In genomic region chr3:129181834-129182233, GRCh38 we compare ENCODE assay signal across 8 cellular contexts. TPM values are rescaled to one million over a fixed set of nuclear protein-coding genes. Genes with fewer than 3 reads are reported as not detected.
DNase-seq lines count a peak whose midpoint lies in the region; ATAC-seq and TF ChIP-seq lines count a peak whose summit lies in the region.

No MANE protein-coding gene starts in this region.

- no peak for TF ChIP-seq CTCF in BJ (IDR thresholded peaks at IDR 0.05; ENCODE audit: insufficient read depth, low read depth, low read length)
- TF ChIP-seq CTCF in Loucy (conservative IDR thresholded peaks at IDR 0.05; ENCODE audit: low read length): no peak
- TF ChIP-seq CTCF in choroid plexus epithelial cell (conservative IDR thresholded peaks at IDR 0.05; ENCODE audit: low read depth, low read length): no peak

- H2AFZ ChIP-seq in Loucy (ENCODE audit: low read length): no peak overlapping the region

- H3K36me3 ChIP-seq in BJ (ENCODE audit: control insufficient read depth, insufficient read depth, low read length) (peaks cover 1% of the 10 kb centered on the region; the same call in 1 of the 2 replicates), Loucy (ENCODE audit: insufficient read depth, low read length) (peaks cover 20% of the 10 kb centered on the region; the same call in 1 of the 2 replicates)

- CTCF ChIA-PET in BJ (lab: Yijun Ruan, JAX): interaction anchor here (0.9 to 2.8 kb wide), 2 partner anchors 20 to 64 kb away, joined by 4 to 16 read pairs; no protein-coding TSS in a partner anchor

- DNase-seq in BJ (ENCODE audit: low read depth) (no peak), choroid plexus epithelial cell (ENCODE audit: low read depth) (no peak), NK-92 (lab: John Stamatoyannopoulos, UW; ENCODE audit: unreplicated experiment) (no peak), T-helper 9 cell (no peak), NCI-H526 treated with DMSO at 0.1 percent for 48 hours (lab: John Stamatoyannopoulos, UW) (no peak)
- no peak for DNase-seq in natural killer cell treated with Interleukin-12 subunit alpha and Interleukin-12 subunit beta and Interleukin-15 and Interleukin-18, amount 100 ng/mL, for 72 hours (ENCODE audit: low spot score)

- peak overlapping the region; percentile 90 for H3K4me3 Mint-ChIP-seq in natural killer cell treated with Interleukin-12 subunit alpha and Interleukin-12 subunit beta and Interleukin-15 and Interleukin-18, amount 100 ng/mL, for 72 hours

- peak overlapping the region; percentile 94 for H3K4me2 ChIP-seq in Loucy (ENCODE audit: low read depth, low read length, poor library complexity, severe bottlenecking)

- H3K4me3 ChIP-seq in BJ (ENCODE audit: low read depth, low read length) (peak overlapping the region; percentile 89), Loucy (ENCODE audit: low read length, poor library complexity, severe bottlenecking) (peak overlapping the region; percentile 98), choroid plexus epithelial cell (ENCODE audit: low read depth, low read length) (peak overlapping the region; percentile 100)

- H3K4me1 Mint-ChIP-seq in natural killer cell treated with Interleukin-12 subunit alpha and Interleukin-12 subunit beta and Interleukin-15 and Interleukin-18, amount 100 ng/mL, for 72 hours (ENCODE audit: low read depth in 2 of 2): peaks cover 35 to 40% of the 10 kb centered on the region in 2 donors

- no peaks in the 10 kb centered on the region for H3F3A ChIP-seq in Loucy (ENCODE audit: low read depth)

- H3K36me3 Mint-ChIP-seq in natural killer cell treated with Interleukin-12 subunit alpha and Interleukin-12 subunit beta and Interleukin-15 and Interleukin-18, amount 100 ng/mL, for 72 hours: peaks cover 29% of the 10 kb centered on the region

- no peaks in the 10 kb centered on the region for H3K27me3 Mint-ChIP-seq in natural killer cell treated with Interleukin-12 subunit alpha and Interleukin-12 subunit beta and Interleukin-15 and Interleukin-18, amount 100 ng/mL, for 72 hours

- H3K9me3 ChIP-seq in Loucy (ENCODE audit: insufficient read depth, low read depth, low read length): no peaks in the 10 kb centered on the region

- H3K27ac Mint-ChIP-seq in natural killer cell treated with Interleukin-12 subunit alpha and Interleukin-12 subunit beta and Interleukin-15 and Interleukin-18, amount 100 ng/mL, for 72 hours: peak overlapping the region; percentile 87 to 97

- H3K27me3 ChIP-seq in BJ (ENCODE audit: control insufficient read depth, insufficient read depth, low read length): no peaks in the 10 kb centered on the region
- peaks cover 4% of the 10 kb centered on the region for H3K27me3 ChIP-seq in Loucy (ENCODE audit: insufficient read depth, low read length, poor library complexity, severe bottlenecking)

- peaks cover 64% of the 10 kb centered on the region for H4K20me1 ChIP-seq in Loucy (ENCODE audit: insufficient read depth, low read length, poor library complexity, severe bottlenecking)

- peaks cover 46% of the 10 kb centered on the region for H3K4me1 ChIP-seq in Loucy (ENCODE audit: insufficient read depth, low read length, poor library complexity, severe bottlenecking)

- H3K9me2 ChIP-seq in Loucy (replicated peaks; ENCODE audit: low read depth, low read length): no peaks in the 10 kb centered on the region

- H3K9me3 Mint-ChIP-seq in natural killer cell treated with Interleukin-12 subunit alpha and Interleukin-12 subunit beta and Interleukin-15 and Interleukin-18, amount 100 ng/mL, for 72 hours: no peaks in the 10 kb centered on the region

- peaks cover 81% of the 10 kb centered on the region for H3K79me2 ChIP-seq in Loucy (ENCODE audit: insufficient read depth, low read length)

- ATAC-seq in natural killer cell treated with Interleukin-12 subunit alpha and Interleukin-12 subunit beta and Interleukin-15 and Interleukin-18, amount 100 ng/mL, for 72 hours: no peak
- no peak for ATAC-seq in HG02938 (IDR thresholded peaks at IDR 0.05; ENCODE audit: unreplicated experiment)

- POLR2A ChIA-PET in BJ (lab: Charles Lee): no interaction called here

- peak overlapping the region; percentile 98 for H3K9ac ChIP-seq in Loucy (ENCODE audit: low read depth, low read length, poor library complexity, severe bottlenecking)

RNA-seq across cellular contexts. Expression of gene CNBP, which starts 1.9 kb away (rescaled TPM):
- polyA plus RNA-seq in BJ (2011; rRNA removed): 268 and 278 TPM in 2 replicates
- polyA minus RNA-seq in BJ (2011; rRNA and poly(A)+ RNA removed): 77.7 and 100 TPM in 2 replicates
- 100 to 1,000 TPM; 230 to 268 TPM for total RNA-seq in natural killer cell treated with Interleukin-12 subunit alpha and Interleukin-12 subunit beta and Interleukin-15 and Interleukin-18, amount 100 ng/mL, for 72 hours

RNA-seq across cellular contexts. Expression of gene ISY1, which starts 21.0 kb away (rescaled TPM):
- 21.0 and 34.2 TPM in 2 replicates for polyA plus RNA-seq in BJ (2011; rRNA removed)
- 10.4 and 20.8 TPM in 2 replicates for polyA minus RNA-seq in BJ (2011; rRNA and poly(A)+ RNA removed)
- 10 to 100 TPM; 54.7 to 59.7 TPM for total RNA-seq in natural killer cell treated with Interleukin-12 subunit alpha and Interleukin-12 subunit beta and Interleukin-15 and Interleukin-18, amount 100 ng/mL, for 72 hours
